1 cellular context compared by ENCODE assay signal in genomic region chrX:2654436-2655340, GRCh38.
TF ChIP-seq lines count a peak whose summit lies in the region.

No MANE protein-coding gene starts in this region.

TF ChIP-seq in GM12878, 131 proteins besides CTCF, POLR2A, EP300 and RAD21:
- no peak for TF ChIP-seq ZNF217 (IDR thresholded peaks at IDR 0.05)
- TF ChIP-seq RUNX3 (IDR thresholded peaks at IDR 0.05; ENCODE audit: low read length), result no peak
- no peak for TF ChIP-seq MEF2A (IDR thresholded peaks at IDR 0.05; ENCODE audit: insufficient read depth, low read depth, low read length)
- TF ChIP-seq HDAC2 (IDR thresholded peaks at IDR 0.05), result no peak
- no peak for TF ChIP-seq YY1 (IDR thresholded peaks at IDR 0.05; ENCODE audit: low read depth, low read length)
- no peak for TF ChIP-seq ASH2L (IDR thresholded peaks at IDR 0.05; ENCODE audit: borderline replicate concordance, low read depth)
- no peak for TF ChIP-seq MTA3 (IDR thresholded peaks at IDR 0.05; ENCODE audit: borderline replicate concordance, low read length)
